Comparison of ENCODE assay signal across 1 cellular context in genomic region chr17:78466109-78466785, GRCh38.
TF ChIP-seq lines count a peak whose summit lies in the region.
"Not testable (repeated sequence)": the region's sequence is repeated elsewhere in the genome, so short reads cannot be mapped to it uniquely, and the experiment has no call there.

No MANE protein-coding gene starts in this region.

TF ChIP-seq in HepG2, 621 proteins besides CTCF, POLR2A, EP300 and RAD21 (continued from another document):
- TF ChIP-seq ZBTB33 (CRISPR knock-in tag; IDR thresholded peaks at IDR 0.05) (peak; percentile 65), ZBTB4 (CRISPR knock-in tag; IDR thresholded peaks at IDR 0.05; ENCODE audit: borderline replicate concordance) (peak; percentile 30; the same call in 1 of the 2 replicates), SOX13 (CRISPR knock-in tag; conservative IDR thresholded peaks at IDR 0.05 in 1 of 2, IDR thresholded peaks at IDR 0.05 in 1 of 2) (peak in 1 of 2 experiments; percentile 51; a peak in 2 of 4 replicates)
- not testable (repeated sequence) for TF ChIP-seq SOX13 (IDR thresholded peaks at IDR 0.05)
